Comparison of ENCODE assay signal across 8 cellular contexts in genomic region chr15:68789921-68790575, GRCh38. TPM values are rescaled to one million over a fixed set of nuclear protein-coding genes. Genes with fewer than 3 reads are reported as not detected.
DNase-seq lines count a peak whose midpoint lies in the region; ATAC-seq, FAIRE-seq and TF ChIP-seq lines count a peak whose summit lies in the region.

No MANE protein-coding gene starts in this region.

- no peaks in the 10 kb centered on the region for H3K9me3 Mint-ChIP-seq in activated naive CD4-positive, alpha-beta T cell treated with anti-CD3 and anti-CD28 coated beads, Interleukin-2, amount 50 U/mL, for 24 hours

- TF ChIP-seq CTCF in kidney (IDR thresholded peaks at IDR 0.05; ENCODE audit: borderline replicate concordance, extremely low read depth, insufficient read depth): no peak

- H3K27ac ChIP-seq in kidney (ENCODE audit: low read depth in 2 of 2, low read length in 2 of 2) (peak overlapping the region; percentile 24 to 34), temporal lobe (ENCODE audit: low read depth, low read length) (peak overlapping the region; percentile 54)

- intact Hi-C loops in kidney (cut with DNase I): no loop called here

- H3K4me3 ChIP-seq in kidney (ENCODE audit: low read length in 2 of 2): no peak overlapping the region

- no peak for FAIRE-seq in kidney (lab: Jason Lieb, UNC)

- H3K9me3 ChIP-seq in kidney (ENCODE audit: control insufficient read depth in 1 of 2, low read length in 2 of 2): no peaks in the 10 kb centered on the region

- H3K36me3 ChIP-seq in kidney (ENCODE audit: control insufficient read depth in 1 of 2, insufficient read depth in 2 of 2, low read length in 2 of 2): peaks cover 0 to 7% of the 10 kb centered on the region in 2 donors

- peaks cover 7% of the 10 kb centered on the region for H3K36me3 Mint-ChIP-seq in activated naive CD4-positive, alpha-beta T cell treated with anti-CD3 and anti-CD28 coated beads, Interleukin-2, amount 50 U/mL, for 24 hours

- peaks cover 68% of the 10 kb centered on the region for H3K4me1 Mint-ChIP-seq in activated naive CD4-positive, alpha-beta T cell treated with anti-CD3 and anti-CD28 coated beads, Interleukin-2, amount 50 U/mL, for 24 hours

- DNase-seq in activated naive CD4-positive, alpha-beta T cell (lab: John Stamatoyannopoulos, UW): no peak
- peak; percentile 77 for DNase-seq in astrocyte of the hippocampus (ENCODE audit: low read depth, low spot score)
- no peak for DNase-seq in kidney
- DNase-seq in kidney glomerular epithelial cell (lab: John Stamatoyannopoulos, UW): no peak

- H3K27me3 Mint-ChIP-seq in activated naive CD4-positive, alpha-beta T cell treated with anti-CD3 and anti-CD28 coated beads, Interleukin-2, amount 50 U/mL, for 24 hours: no peaks in the 10 kb centered on the region

- peak overlapping the region; percentile 3 for H3K4me3 Mint-ChIP-seq in activated naive CD4-positive, alpha-beta T cell treated with anti-CD3 and anti-CD28 coated beads, Interleukin-2, amount 50 U/mL, for 24 hours

- H3K27ac Mint-ChIP-seq in activated naive CD4-positive, alpha-beta T cell treated with anti-CD3 and anti-CD28 coated beads, Interleukin-2, amount 50 U/mL, for 24 hours: peak overlapping the region; percentile 17

- ATAC-seq in GM21360 (IDR thresholded peaks at IDR 0.05; ENCODE audit: unreplicated experiment) (no peak), HG02678 (IDR thresholded peaks at IDR 0.05; ENCODE audit: unreplicated experiment) (no peak)

- peaks cover 51 to 55% of the 10 kb centered on the region in 2 donors for H3K4me1 ChIP-seq in kidney (ENCODE audit: control insufficient read depth in 1 of 2, insufficient read depth in 1 of 2, low read depth in 1 of 2, low read length in 2 of 2)

- peak overlapping the region in 1 of 2 donors; percentile 7 for H3K9ac ChIP-seq in kidney (ENCODE audit: low read length in 2 of 2)

RNA-seq across cellular contexts. Expression of gene ANP32A, which starts 30.6 kb away (rescaled TPM):
- total RNA-seq in kidney: 113 TPM
- 148 TPM for polyA plus RNA-seq in kidney (ENCODE audit: insufficient read depth, low read depth, low replicate concordance)
- 85.8 TPM for total RNA-seq in temporal lobe
